Comparison of ENCODE assay signal across 23 cellular contexts in the genomic region with DNA sequence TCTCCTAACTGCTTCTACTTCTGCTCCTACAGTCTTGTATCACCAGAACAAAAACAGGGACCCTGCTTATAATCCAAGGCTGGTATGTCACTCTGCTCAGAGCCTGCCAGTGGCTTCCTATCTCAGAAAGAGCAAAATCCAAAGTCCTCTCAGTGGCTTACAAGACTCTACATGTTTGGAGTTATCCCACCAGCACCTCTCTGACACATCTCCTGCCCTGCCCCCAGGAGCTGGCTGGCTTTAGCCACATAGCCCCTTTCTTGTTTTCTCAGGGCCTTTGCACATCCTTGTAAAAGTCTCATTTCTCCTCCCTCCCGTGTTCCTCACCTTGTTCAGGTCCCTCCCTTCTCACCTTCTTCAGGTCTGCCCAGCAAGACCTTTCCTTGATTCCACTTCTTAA. TPM values are rescaled to one million over a fixed set of nuclear protein-coding genes. Genes with fewer than 3 reads are reported as not detected.
"Had no signal": no experiment of that assay in that cellular context is flagged by ENCODE, and none has a peak within 500 bp of the region (broad histone marks: within the 10 kb centered on the region; RNA-seq: fewer than 3 reads in every experiment).

No MANE protein-coding gene starts in this region.

- H3K27ac Mint-ChIP-seq: activated CD4-positive, alpha-beta T cell treated with anti-CD3 and anti-CD28 coated beads for 36 hours; activated naive CD4-positive, alpha-beta T cell treated with anti-CD3 and anti-CD28 coated beads for 36 hours; stimulated activated memory B cell treated with anti-CD40 and anti-IgM and Interleukin-4, amounts not matched to agents 10 μg/mL and 1 μg/mL and 100 μg/mL, for 72 hours; WTC11 had no signal

- H3K79me2 ChIP-seq: parathyroid adenoma had no signal

- H3K27ac ChIP-seq: parathyroid adenoma, testis, upper lobe of left lung had no signal

- ATAC-seq: activated CD4-positive, alpha-beta T cell treated with anti-CD3 and anti-CD28 coated beads for 36 hours; left lung; mucosa of descending colon; sciatic nerve; stimulated activated memory B cell treated with anti-CD40 and anti-IgM and Interleukin-4, amounts not matched to agents 10 μg/mL and 1 μg/mL and 100 μg/mL, for 72 hours; WTC11 had no signal

- H3K36me3 Mint-ChIP-seq: naive B cell; stimulated activated memory B cell treated with anti-CD40 and anti-IgM and Interleukin-4, amounts not matched to agents 10 μg/mL and 1 μg/mL and 100 μg/mL, for 72 hours; WTC11 had no signal

- H2AFZ ChIP-seq: parathyroid adenoma had no signal

- H3K4me3 Mint-ChIP-seq: activated CD4-positive, alpha-beta T cell treated with anti-CD3 and anti-CD28 coated beads for 36 hours; activated naive CD4-positive, alpha-beta T cell treated with anti-CD3 and anti-CD28 coated beads for 36 hours; stimulated activated memory B cell treated with anti-CD40 and anti-IgM and Interleukin-4, amounts not matched to agents 10 μg/mL and 1 μg/mL and 100 μg/mL, for 72 hours; WTC11 had no signal

- H3K9ac ChIP-seq: parathyroid adenoma had no signal

- H3K4me3 ChIP-seq: left lung, mucosa of descending colon, testis, upper lobe of left lung had no signal

- H3K36me3 ChIP-seq: left lung, upper lobe of left lung had no signal

- H3K9me3 ChIP-seq: left lung, mucosa of descending colon, testis, upper lobe of left lung had no signal

- DNase-seq: activated CD4-positive, alpha-beta T cell treated with anti-CD3 and anti-CD28 coated beads for 36 hours; activated CD4-positive, alpha-beta T cell treated with anti-CD3 and anti-CD28 coated beads, Interleukin-2, amount 50 U/mL, for 48 hours; activated naive CD4-positive, alpha-beta T cell treated with anti-CD3 and anti-CD28 coated beads for 36 hours; aorta; dermis blood vessel endothelial cell; effector memory CD4-positive, alpha-beta T cell; head of caudate nucleus; left lung; mucosa of descending colon; naive B cell; stimulated activated CD4-positive, alpha-beta T cell treated with anti-CD3 and anti-CD28 coated beads, Interleukin-4, amount 100 ng/mL, for 4 hours; testis; upper lobe of left lung had no signal

- H3K9me3 Mint-ChIP-seq: activated naive CD4-positive, alpha-beta T cell treated with anti-CD3 and anti-CD28 coated beads for 36 hours; naive B cell; stimulated activated memory B cell treated with anti-CD40 and anti-IgM and Interleukin-4, amounts not matched to agents 10 μg/mL and 1 μg/mL and 100 μg/mL, for 72 hours; WTC11 had no signal

- H3K27me3 ChIP-seq: testis, upper lobe of left lung had no signal

RNA-seq across cellular contexts. Expression of a gene that starts 59.9 kb away (rescaled TPM):
- total RNA-seq: activated CD4-positive, alpha-beta T cell treated with anti-CD3 and anti-CD28 coated beads for 36 hours; activated naive CD4-positive, alpha-beta T cell treated with anti-CD3 and anti-CD28 coated beads for 36 hours; aorta; cerebellum; dermis blood vessel endothelial cell; endothelial cell of umbilical vein; fibroblast of lung; frontal cortex; kidney epithelial cell; mucosa of descending colon; sciatic nerve; T-helper 2 cell treated with Interferon-gamma antibody and Interleukin-4, amounts not matched to agents 100 ng/mL and 5 ng/mL, for 36 hours; upper lobe of left lung; WTC11 had no signal
- polyA plus RNA-seq: aorta, endothelial cell of umbilical vein, fibroblast of lung had no signal
